ENCODE assay signal across 8 cellular contexts in the genomic region with DNA sequence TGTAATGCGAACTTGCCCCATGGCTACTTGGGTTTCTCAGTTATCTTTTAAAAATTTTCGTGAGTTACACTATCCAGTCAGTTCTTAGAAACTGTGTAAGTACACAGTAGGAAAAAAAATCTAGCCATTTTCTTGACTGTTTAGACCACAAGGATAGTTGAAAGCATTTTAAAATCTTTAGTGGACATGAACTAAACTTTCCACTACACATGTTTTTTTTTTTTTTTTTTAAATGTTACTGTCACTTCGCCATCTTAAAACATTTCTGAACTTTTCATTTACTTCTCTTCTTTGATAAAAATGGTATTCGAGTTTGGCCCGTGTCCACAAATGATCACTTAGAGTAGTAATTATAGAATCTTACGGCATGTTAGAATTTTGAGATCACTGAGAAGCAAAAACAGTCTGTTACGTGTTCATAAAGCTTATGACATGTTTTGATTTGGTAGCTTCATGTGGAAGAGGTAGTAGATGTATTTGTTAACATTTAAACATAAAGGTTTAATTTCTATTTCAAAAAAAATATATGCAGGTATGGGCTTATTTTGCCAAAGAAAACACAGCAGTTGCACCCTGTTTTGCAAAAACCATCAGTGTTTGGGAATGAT. TPM values are rescaled to one million over a fixed set of nuclear protein-coding genes. Genes with fewer than 3 reads are reported as not detected.
DNase-seq lines count a peak whose midpoint lies in the region; ATAC-seq and TF ChIP-seq lines count a peak whose summit lies in the region.

No MANE protein-coding gene starts in this region.

- DNase-seq in HEK293T (ENCODE audit: extremely low spot score), result no peak
- DNase-seq in activated B cell treated with CpG ODN at 0.5 μM for 24 hours, result no peak
- no peak for DNase-seq in hepatocyte (ENCODE audit: low spot score)
- no peak for DNase-seq in smooth muscle cell (lab: John Stamatoyannopoulos, UW; ENCODE audit: unreplicated experiment)
- DNase-seq in NCI-H82 (lab: John Stamatoyannopoulos, UW), result no peak

- peak overlapping the region; percentile 99 for H3K9ac ChIP-seq in smooth muscle cell (ENCODE audit: low read depth)

- H3K9me3 Mint-ChIP-seq in activated B cell treated with CpG ODN at 0.5 μM for 24 hours, result no peaks in the 10 kb centered on the region

- H3K27ac ChIP-seq in hepatocyte, result peak overlapping the region; percentile 99
- H3K27ac ChIP-seq in smooth muscle cell (ENCODE audit: low read depth), result peak overlapping the region; percentile 98

- H3K79me2 ChIP-seq in hepatocyte, result peaks cover 53% of the 10 kb centered on the region
- peaks cover 58% of the 10 kb centered on the region for H3K79me2 ChIP-seq in smooth muscle cell (ENCODE audit: low read depth)

- H2AFZ ChIP-seq in hepatocyte (peak overlapping the region; percentile 58), smooth muscle cell (ENCODE audit: low read depth) (no peak overlapping the region)

- H3K27ac Mint-ChIP-seq in activated B cell treated with CpG ODN at 0.5 μM for 24 hours, result peak overlapping the region; percentile 97

- peak overlapping the region; percentile 97 for H3K4me3 Mint-ChIP-seq in activated B cell treated with CpG ODN at 0.5 μM for 24 hours

- CTCF ChIA-PET in HEK293T (lab: Yijun Ruan, JAX), result interaction anchor here (0.6 to 1.7 kb wide), 2 partner anchors 13 to 482 kb away, joined by 3 to 6 read pairs; no protein-coding TSS in a partner anchor
- CTCF ChIA-PET in activated B cell treated with CpG ODN at 0.5 μM for 24 hours (lab: Charles Lee), result interaction anchor here (0.9 to 2.2 kb wide), 5 partner anchors 10 to 219 kb away, joined by 3 to 7 read pairs (median 4); no protein-coding TSS in a partner anchor

- POLR2A ChIA-PET in HEK293T (lab: Yijun Ruan, JAX), result interaction anchor here (1.0 to 2.3 kb wide), 5 partner anchors 8 to 174 kb away, joined by 3 to 9 read pairs (median 8); a partner anchor contains a TSS
- POLR2A ChIA-PET in activated B cell treated with CpG ODN at 0.5 μM for 24 hours (lab: Charles Lee), result interaction anchor here (0.7 to 1.6 kb wide), 5 partner anchors 13 to 1385 kb away, joined by 4 to 10 read pairs (median 6); a partner anchor contains a TSS

- no peaks in the 10 kb centered on the region for H3K27me3 Mint-ChIP-seq in activated B cell treated with CpG ODN at 0.5 μM for 24 hours

- no peaks in the 10 kb centered on the region for H3K27me3 ChIP-seq in hepatocyte
- H3K27me3 ChIP-seq in smooth muscle cell (ENCODE audit: low read depth), result no peaks in the 10 kb centered on the region

- TF ChIP-seq CTCF in activated B cell treated with CpG ODN at 0.5 μM for 24 hours (IDR thresholded peaks at IDR 0.05) (no peak), hepatocyte (IDR thresholded peaks at IDR 0.05; ENCODE audit: poor library complexity) (no peak), smooth muscle cell (IDR thresholded peaks at IDR 0.05; ENCODE audit: borderline replicate concordance, insufficient read depth, poor library complexity, severe bottlenecking) (no peak)

- H3K9me2 ChIP-seq in hepatocyte (replicated peaks; ENCODE audit: insufficient read depth), result no peaks in the 10 kb centered on the region

- WGBS in hepatocyte (ENCODE audit: low lambda C conversion rate, missing lambda C conversion rate), result 40% methylated on average over 7 of the region's 7 CpGs
- 51% methylated on average over 7 of the region's 7 CpGs for WGBS in smooth muscle cell (ENCODE audit: low lambda C conversion rate)

- H3K4me2 ChIP-seq in hepatocyte, result peak overlapping the region; percentile 75
- peak overlapping the region; percentile 90 for H3K4me2 ChIP-seq in smooth muscle cell

- H3K4me1 Mint-ChIP-seq in activated B cell treated with CpG ODN at 0.5 μM for 24 hours, result peaks cover 44% of the 10 kb centered on the region

- H3K36me3 Mint-ChIP-seq in activated B cell treated with CpG ODN at 0.5 μM for 24 hours (ENCODE audit: low read depth), result peaks cover 34% of the 10 kb centered on the region

- H3K9me3 ChIP-seq in hepatocyte (ENCODE audit: low read depth) (no peaks in the 10 kb centered on the region), smooth muscle cell (replicated peaks; ENCODE audit: low read depth) (no peaks in the 10 kb centered on the region)

- H3F3A ChIP-seq in smooth muscle cell (ENCODE audit: low read depth), result peaks cover 4% of the 10 kb centered on the region

- H4K20me1 ChIP-seq in hepatocyte (ENCODE audit: insufficient read depth, poor library complexity, severe bottlenecking), result peaks cover 17% of the 10 kb centered on the region
- peaks cover 33% of the 10 kb centered on the region for H4K20me1 ChIP-seq in smooth muscle cell (ENCODE audit: low read depth)

- intact Hi-C loops in activated B cell treated with CpG ODN at 0.5 μM for 24 hours (cut with micrococcal nuclease), result loop anchor here (2.0 to 5.0 kb wide), 2 partner anchors 175 to 261 kb away; a partner anchor contains a TSS

- no peak for ATAC-seq in activated B cell treated with CpG ODN at 0.5 μM for 24 hours (ENCODE audit: low read depth)
- ATAC-seq in HG02884 (IDR thresholded peaks at IDR 0.05; ENCODE audit: unreplicated experiment), result no peak
- no peak for ATAC-seq in HG02588 (IDR thresholded peaks at IDR 0.05; ENCODE audit: unreplicated experiment)
- no peak for ATAC-seq in HG03280 (IDR thresholded peaks at IDR 0.05; ENCODE audit: unreplicated experiment)

- H3K4me1 ChIP-seq in hepatocyte (ENCODE audit: insufficient read depth), result peaks cover 7% of the 10 kb centered on the region
- peaks cover 7% of the 10 kb centered on the region for H3K4me1 ChIP-seq in smooth muscle cell (ENCODE audit: low read depth)

- H3K4me3 ChIP-seq in hepatocyte (peak overlapping the region; percentile 55), smooth muscle cell (peak overlapping the region; percentile 77)

- H3K36me3 ChIP-seq in hepatocyte (replicated peaks; ENCODE audit: insufficient read depth, low read depth), result no peaks in the 10 kb centered on the region
- H3K36me3 ChIP-seq in smooth muscle cell (ENCODE audit: low read depth), result no peaks in the 10 kb centered on the region

TF ChIP-seq in HEK293T, 16 proteins besides CTCF, POLR2A, EP300 and RAD21:
- TF ChIP-seq, protein P1, sequence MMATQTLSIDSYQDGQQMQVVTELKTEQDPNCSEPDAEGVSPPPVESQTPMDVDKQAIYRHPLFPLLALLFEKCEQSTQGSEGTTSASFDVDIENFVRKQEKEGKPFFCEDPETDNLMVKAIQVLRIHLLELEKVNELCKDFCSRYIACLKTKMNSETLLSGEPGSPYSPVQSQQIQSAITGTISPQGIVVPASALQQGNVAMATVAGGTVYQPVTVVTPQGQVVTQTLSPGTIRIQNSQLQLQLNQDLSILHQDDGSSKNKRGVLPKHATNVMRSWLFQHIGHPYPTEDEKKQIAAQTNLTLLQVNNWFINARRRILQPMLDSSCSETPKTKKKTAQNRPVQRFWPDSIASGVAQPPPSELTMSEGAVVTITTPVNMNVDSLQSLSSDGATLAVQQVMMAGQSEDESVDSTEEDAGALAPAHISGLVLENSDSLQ (IDR thresholded peaks at IDR 0.05), result no peak
- TF ChIP-seq ZNF384 (IDR thresholded peaks at IDR 0.05), result peak; percentile 70
- no peak for TF ChIP-seq NFRKB (IDR thresholded peaks at IDR 0.05)
- no peak for TF ChIP-seq CTBP1 (IDR thresholded peaks at IDR 0.05; ENCODE audit: borderline replicate concordance)
- no peak for TF ChIP-seq FOXA1 (IDR thresholded peaks at IDR 0.05)

RNA-seq across cellular contexts. Expression of a gene that starts 1.0 kb away (rescaled TPM):
- total RNA-seq in activated B cell treated with CpG ODN at 0.5 μM for 24 hours (35.3 and 44.2 TPM in 2 replicates), hepatocyte (7.8 and 8.6 TPM in 2 replicates), smooth muscle cell (4.9 and 8.6 TPM in 2 replicates)
- polyA plus RNA-seq in hepatocyte (36.1 and 39.2 TPM in 2 replicates), smooth muscle cell (31.4 and 36.6 TPM in 2 replicates)
